ENCODE assay signal across 8 cellular contexts in genomic region chr2:240585101-240585500, GRCh38. TPM values are rescaled to one million over a fixed set of nuclear protein-coding genes. Genes with fewer than 3 reads are reported as not detected.
DNase-seq lines count a peak whose midpoint lies in the region; ATAC-seq and TF ChIP-seq lines count a peak whose summit lies in the region.

No MANE protein-coding gene starts in this region.

- peaks cover 69% of the 10 kb centered on the region for H3K4me1 Mint-ChIP-seq in CD14-positive monocyte
- peaks cover 38 to 39% of the 10 kb centered on the region in 2 donors for H3K4me1 Mint-ChIP-seq in effector memory CD8-positive, alpha-beta T cell (ENCODE audit: low read depth in 2 of 2)
- H3K4me1 Mint-ChIP-seq in neural progenitor cell, result peaks cover 41% of the 10 kb centered on the region

- DNase-seq in CD14-positive monocyte (ENCODE audit: low spot score), result no peak
- no peak for DNase-seq in effector memory CD8-positive, alpha-beta T cell
- DNase-seq in neural progenitor cell (ENCODE audit: low spot score), result no peak
- no peak for DNase-seq in ureter (ENCODE audit: low spot score)
- DNase-seq in stimulated activated CD4-positive, alpha-beta T cell treated with anti-CD3 and anti-CD28 coated beads, Interleukin-2, amount 100 ng/mL, for 48 hours, result no peak

- H3K4me1 ChIP-seq in KMS-11 (ENCODE audit: low read depth, poor library complexity, severe bottlenecking) (peaks cover 56% of the 10 kb centered on the region), neural progenitor cell (peaks cover 19% of the 10 kb centered on the region)

- TF ChIP-seq CTCF in CD14-positive monocyte (IDR thresholded peaks at IDR 0.05) (no peak), KMS-11 (conservative IDR thresholded peaks at IDR 0.05; ENCODE audit: low read depth, low read length) (no peak), neural progenitor cell (IDR thresholded peaks at IDR 0.05) (no peak)

- H3K27ac ChIP-seq in KMS-11 (peak overlapping the region; percentile 86), neural progenitor cell (no peak overlapping the region)

- H3K4me3 Mint-ChIP-seq in CD14-positive monocyte, result peak overlapping the region; percentile 42 to 92
- H3K4me3 Mint-ChIP-seq in effector memory CD8-positive, alpha-beta T cell, result peak overlapping the region; percentile 49 to 80
- peak overlapping the region; percentile 98 for H3K4me3 Mint-ChIP-seq in neural progenitor cell

- H3K27me3 ChIP-seq in KMS-11 (ENCODE audit: insufficient read depth, low read depth) (no peaks in the 10 kb centered on the region), neural progenitor cell (no peaks in the 10 kb centered on the region)

- ATAC-seq in GM21447 (IDR thresholded peaks at IDR 0.05; ENCODE audit: unreplicated experiment) (peak; percentile 33), HG03025 (IDR thresholded peaks at IDR 0.05; ENCODE audit: low FRiP score, unreplicated experiment) (no peak)
- no peak for ATAC-seq in effector memory CD8-positive, alpha-beta T cell (replicated peaks)

- peak overlapping the region; percentile 89 to 98 (median 95) for H3K27ac Mint-ChIP-seq in CD14-positive monocyte
- H3K27ac Mint-ChIP-seq in effector memory CD8-positive, alpha-beta T cell, result no peak overlapping the region
- H3K27ac Mint-ChIP-seq in neural progenitor cell, result no peak overlapping the region

- no peaks in the 10 kb centered on the region for H3K36me3 ChIP-seq in KMS-11 (ENCODE audit: insufficient read depth)
- H3K36me3 ChIP-seq in neural progenitor cell, result no peaks in the 10 kb centered on the region

- peak overlapping the region; percentile 70 for H3K4me2 ChIP-seq in KMS-11
- peak overlapping the region; percentile 91 for H3K4me2 ChIP-seq in neural progenitor cell

- intact Hi-C loops in CD14-positive monocyte (cut with micrococcal nuclease), result loop anchor here (2.0 to 10.0 kb wide), 4 partner anchors 24 to 560 kb away; partner anchors contain the start of genes DUSP28 (in 1 of the 2) and NDUFA10 (in 1 of the 2)

- H3K79me2 ChIP-seq in KMS-11 (ENCODE audit: insufficient read depth, low read depth) (peaks cover 53% of the 10 kb centered on the region), neural progenitor cell (ENCODE audit: low read depth) (peaks cover 82% of the 10 kb centered on the region)

- H3K36me3 Mint-ChIP-seq in CD14-positive monocyte (peaks cover 31 to 36% of the 10 kb centered on the region in 2 donors), neural progenitor cell (peaks cover 11% of the 10 kb centered on the region)
- peaks cover 24% of the 10 kb centered on the region for H3K36me3 Mint-ChIP-seq in effector memory CD8-positive, alpha-beta T cell (ENCODE audit: insufficient read depth)

- peak overlapping the region; percentile 86; the same call in 1 of the 2 replicates for H3K9ac ChIP-seq in KMS-11
- peak overlapping the region; percentile 93 for H3K9ac ChIP-seq in neural progenitor cell

- no peak overlapping the region for H2AFZ ChIP-seq in KMS-11 (ENCODE audit: low read depth)
- no peak overlapping the region for H2AFZ ChIP-seq in neural progenitor cell (replicated peaks)

- H3F3A ChIP-seq in neural progenitor cell (ENCODE audit: low read depth), result no peaks in the 10 kb centered on the region

- H4K20me1 ChIP-seq in KMS-11 (ENCODE audit: insufficient read depth), result no peaks in the 10 kb centered on the region
- H4K20me1 ChIP-seq in neural progenitor cell (ENCODE audit: low read depth), result peaks cover 57% of the 10 kb centered on the region

- H3K4me3 ChIP-seq in KMS-11 (IDR thresholded peaks at IDR 0.05; ENCODE audit: insufficient read depth, low read depth, low read length) (no peak overlapping the region), neural progenitor cell (peak overlapping the region; percentile 90)

- H3K27me3 Mint-ChIP-seq in CD14-positive monocyte (ENCODE audit: low read depth in 3 of 3) (peaks cover 2 to 3% (median 2%) of the 10 kb centered on the region in 3 donors), neural progenitor cell (ENCODE audit: insufficient read depth, low read depth) (no peaks in the 10 kb centered on the region)
- no peaks in the 10 kb centered on the region for H3K27me3 Mint-ChIP-seq in effector memory CD8-positive, alpha-beta T cell

- H3K9me3 ChIP-seq in neural progenitor cell (ENCODE audit: low read depth), result no peaks in the 10 kb centered on the region

- peaks cover 0 to 3% (median 0%) of the 10 kb centered on the region in 7 donors for H3K9me3 Mint-ChIP-seq in CD14-positive monocyte
- H3K9me3 Mint-ChIP-seq in effector memory CD8-positive, alpha-beta T cell, result no peaks in the 10 kb centered on the region
- no peaks in the 10 kb centered on the region for H3K9me3 Mint-ChIP-seq in neural progenitor cell

RNA-seq across cellular contexts. Expression of gene CAPN10, which starts 1.4 kb away (rescaled TPM):
- polyA plus RNA-seq in CD14-positive monocyte, result 1 to 10 TPM; 7.3 to 7.4 TPM
- total RNA-seq in neural progenitor cell (ENCODE audit: low replicate concordance) (16.1 and 62.9 TPM in 2 replicates), ureter (34.4 TPM)

RNA-seq across cellular contexts. Expression of gene RNPEPL1, which starts 16.8 kb away (rescaled TPM):
- 10 to 100 TPM; 15.4 to 36.4 TPM for polyA plus RNA-seq in CD14-positive monocyte
- total RNA-seq in neural progenitor cell (ENCODE audit: low replicate concordance), result 2.7 and 7.5 TPM in 2 replicates
- 57.3 TPM for total RNA-seq in ureter

RNA-seq across cellular contexts. Expression of gene DUSP28, which starts 24.9 kb away (rescaled TPM):
- 10 to 100 TPM; 17.1 to 17.7 TPM for polyA plus RNA-seq in CD14-positive monocyte
- total RNA-seq in neural progenitor cell (ENCODE audit: low replicate concordance) (5.1 and 8.9 TPM in 2 replicates), ureter (6.2 TPM)

RNA-seq across cellular contexts. Expression of gene ANKMY1, which starts 27.3 kb away (rescaled TPM):
- 1 to 10 TPM; 2.1 to 2.9 TPM for polyA plus RNA-seq in CD14-positive monocyte
- total RNA-seq in neural progenitor cell (ENCODE audit: low replicate concordance) (4.2 and 6.9 TPM in 2 replicates), ureter (52.8 TPM)

RNA-seq across cellular contexts. Expression of gene GPR35, which starts 40.2 kb away (rescaled TPM):
- 10 to 100 TPM; 30.6 to 36.3 TPM for polyA plus RNA-seq in CD14-positive monocyte
- total RNA-seq in neural progenitor cell (ENCODE audit: low replicate concordance) (0.34 and 0.74 TPM in 2 replicates), ureter (1.6 TPM)

Comparison
In these comparisons a context has a peak if more than half of its experiments do, and no peak if none do; other contexts are left out.
1. H3K27ac Mint-ChIP-seq: peak in CD14-positive monocyte (7 of 7); none in effector memory CD8-positive, alpha-beta T cell (0 of 2) and neural progenitor cell (single experiment).
2. Peak in every context shown above with its lines, with median percentiles within 50 percentile points of each other: H3K4me3 Mint-ChIP-seq.